ENCODE assay signal across 12 cellular contexts in genomic region chr3:48426401-48426909, GRCh38. TPM values are rescaled to one million over a fixed set of nuclear protein-coding genes. Genes with fewer than 3 reads are reported as not detected.
DNase-seq lines count a peak whose midpoint lies in the region; ATAC-seq and TF ChIP-seq lines count a peak whose summit lies in the region.
"Had no signal": no experiment of that assay in that cellular context is flagged by ENCODE, and none has a peak within 500 bp of the region (broad histone marks: within the 10 kb centered on the region; RNA-seq: fewer than 3 reads in every experiment).

No MANE protein-coding gene starts in this region.

- TF ChIP-seq CTCF in esophagus squamous epithelium (IDR thresholded peaks at IDR 0.05) (no peak), mesothelial cell of epicardium (IDR thresholded peaks at IDR 0.05; ENCODE audit: unreplicated experiment) (no peak)

- ATAC-seq in GM21447 (IDR thresholded peaks at IDR 0.05; ENCODE audit: unreplicated experiment) = no peak
- ATAC-seq: mucosa of descending colon had no signal

- H3K4me1 Mint-ChIP-seq in mesothelial cell of epicardium = peaks cover 52% of the 10 kb centered on the region

- intact Hi-C loops in esophagus squamous epithelium (cut with DNase I) = no loop called here

- H3K27ac Mint-ChIP-seq in mesothelial cell of epicardium = peak overlapping the region; percentile 62
- H3K27ac Mint-ChIP-seq: activated naive CD4-positive, alpha-beta T cell treated with anti-CD3 and anti-CD28 coated beads, Interleukin-2, amount 50 U/mL, for 24 hours had no signal

- DNase-seq in SK-MEL-5 (ENCODE audit: low read depth, low spot score) = peak; percentile 62
- no peak for DNase-seq in esophagus squamous epithelium (lab: John Stamatoyannopoulos, UW)
- DNase-seq in mesothelial cell of epicardium (ENCODE audit: low spot score in 2 of 2, unreplicated experiment in 2 of 2) = no peak
- no peak for DNase-seq in stimulated activated CD4-positive, alpha-beta T cell treated with anti-CD3 and anti-CD28 coated beads, Interleukin-4, amount 100 ng/mL, for 4 hours
- no peak for DNase-seq in NCI-H2171 treated with DMSO at 0.1 percent for 48 hours (lab: John Stamatoyannopoulos, UW)
- DNase-seq in erythroblast (lab: John Stamatoyannopoulos, UW) = no peak
- DNase-seq: activated CD4-positive, alpha-beta T cell treated with anti-CD3 and anti-CD28 coated beads for 48 hours; NCI-H187 treated with DMSO at 0.1 percent for 48 hours had no signal

- no peaks in the 10 kb centered on the region for H3K27me3 ChIP-seq in esophagus squamous epithelium
- H3K27me3 ChIP-seq in stomach smooth muscle (ENCODE audit: control insufficient read depth in 1 of 2, insufficient read depth in 2 of 2, low read length in 2 of 2) = no peaks in the 10 kb centered on the region

- peak overlapping the region; percentile 83 to 98 (median 96) for H3K27ac ChIP-seq in esophagus squamous epithelium
- H3K27ac ChIP-seq in stomach smooth muscle (ENCODE audit: low read length) = peak overlapping the region; percentile 92

- no peaks in the 10 kb centered on the region for H3K9me3 Mint-ChIP-seq in mesothelial cell of epicardium
- H3K9me3 Mint-ChIP-seq: activated naive CD4-positive, alpha-beta T cell treated with anti-CD3 and anti-CD28 coated beads, Interleukin-2, amount 50 U/mL, for 24 hours had no signal

- peak overlapping the region; percentile 67 to 90 (median 82) for H3K4me3 ChIP-seq in esophagus squamous epithelium
- peak overlapping the region; percentile 34 to 76 for H3K4me3 ChIP-seq in stomach smooth muscle (ENCODE audit: low read length in 2 of 2)
- H3K4me3 ChIP-seq: mucosa of descending colon had no signal

- H3K36me3 ChIP-seq in esophagus squamous epithelium (peaks cover 8 to 39% (median 13%) of the 10 kb centered on the region in 3 donors), stomach smooth muscle (ENCODE audit: control insufficient read depth in 2 of 2, insufficient read depth in 2 of 2, low read length in 2 of 2) (peaks cover 2% of the 10 kb centered on the region in 2 donors)

- WGBS in esophagus squamous epithelium, 2 donors = 9% methylated on average over 7 of the region's 11 CpGs; no CpG with 5 or more reads in 1 of the 2 donors

- in situ Hi-C loops in SK-MEL-5 (cut with HindIII; ENCODE audit: low pct_unique_long_range_greater_than_20kb, low sequenced_read_pairs) = no loop called here

- H3K4me1 ChIP-seq in esophagus squamous epithelium (peaks cover 58 to 93% (median 67%) of the 10 kb centered on the region in 3 donors), stomach smooth muscle (ENCODE audit: control insufficient read depth, insufficient read depth, low read length) (peaks cover 73% of the 10 kb centered on the region)

- H3K9me3 ChIP-seq in esophagus squamous epithelium (no peaks in the 10 kb centered on the region), stomach smooth muscle (ENCODE audit: control insufficient read depth in 2 of 2, low read length in 2 of 2) (no peaks in the 10 kb centered on the region)
- H3K9me3 ChIP-seq: mucosa of descending colon had no signal

- H3K9ac ChIP-seq in stomach smooth muscle (ENCODE audit: low read length in 2 of 2) = peak overlapping the region; percentile 55 to 76

- TF ChIP-seq POLR2A in esophagus squamous epithelium (IDR thresholded peaks at IDR 0.05) (no peak), erythroblast (IDR thresholded peaks at IDR 0.05; ENCODE audit: low read length) (no peak)

- H3K4me3 Mint-ChIP-seq in mesothelial cell of epicardium = no peak overlapping the region
- H3K4me3 Mint-ChIP-seq: activated naive CD4-positive, alpha-beta T cell treated with anti-CD3 and anti-CD28 coated beads, Interleukin-2, amount 50 U/mL, for 24 hours had no signal

- no peaks in the 10 kb centered on the region for H3K27me3 Mint-ChIP-seq in mesothelial cell of epicardium (ENCODE audit: low read depth)
- H3K27me3 Mint-ChIP-seq: activated naive CD4-positive, alpha-beta T cell treated with anti-CD3 and anti-CD28 coated beads, Interleukin-2, amount 50 U/mL, for 24 hours had no signal

- peaks cover 2% of the 10 kb centered on the region for H3K36me3 Mint-ChIP-seq in mesothelial cell of epicardium
- H3K36me3 Mint-ChIP-seq: activated naive CD4-positive, alpha-beta T cell treated with anti-CD3 and anti-CD28 coated beads, Interleukin-2, amount 50 U/mL, for 24 hours had no signal

RNA-seq across cellular contexts. Expression of gene PLXNB1, which starts 3.4 kb away (rescaled TPM):
- 4.9 and 7.4 TPM in 2 replicates for total RNA-seq in SK-MEL-5 (2014; rRNA removed; shearing (Covaris generic))
- 8.5 and 20.2 TPM in 2 replicates for polyA plus RNA-seq in SK-MEL-5 (2015; cell fraction: cytosol; rRNA removed)
- polyA plus RNA-seq in SK-MEL-5 (2015; cell fraction: nucleus; rRNA removed) = 105 and 138 TPM in 2 replicates
- 100 to 1,000 TPM in 3 of 4 donors, 10 to 100 TPM in 1; 57.7 to 215 (median 128) TPM for total RNA-seq in esophagus squamous epithelium
- 203 to 214 TPM (median 211 TPM) in 3 replicates for total RNA-seq in mesothelial cell of epicardium

RNA-seq across cellular contexts. Expression of gene CCDC51, which starts 13.5 kb away (rescaled TPM):
- total RNA-seq in SK-MEL-5 (2014; rRNA removed; shearing (Covaris generic)) = 41.6 and 43.8 TPM in 2 replicates
- 43.9 and 45.9 TPM in 2 replicates for polyA plus RNA-seq in SK-MEL-5 (2015; cell fraction: cytosol; rRNA removed)
- 14.8 and 17.1 TPM in 2 replicates for polyA plus RNA-seq in SK-MEL-5 (2015; cell fraction: nucleus; rRNA removed)
- total RNA-seq in esophagus squamous epithelium (10 to 100 TPM; 15.1 to 31.3 (median 18.2) TPM), mesothelial cell of epicardium (10.7 to 12.3 TPM (median 11.5 TPM) in 3 replicates)

RNA-seq across cellular contexts. Expression of gene TMA7, which starts 13.6 kb away (rescaled TPM):
- total RNA-seq in SK-MEL-5 (2014; rRNA removed; shearing (Covaris generic)) = 412 and 439 TPM in 2 replicates
- polyA plus RNA-seq in SK-MEL-5 (2015; cell fraction: cytosol; rRNA removed) = 246 and 431 TPM in 2 replicates
- polyA plus RNA-seq in SK-MEL-5 (2015; cell fraction: nucleus; rRNA removed) = 46.9 and 68.6 TPM in 2 replicates
- total RNA-seq in esophagus squamous epithelium (100 to 1,000 TPM; 293 to 431 (median 357) TPM), mesothelial cell of epicardium (183 to 192 TPM (median 186 TPM) in 3 replicates)

RNA-seq across cellular contexts. Expression of gene ATRIP, which starts 20.1 kb away (rescaled TPM):
- 5.5 and 7.7 TPM in 2 replicates for total RNA-seq in SK-MEL-5 (2014; rRNA removed; shearing (Covaris generic))
- polyA plus RNA-seq in SK-MEL-5 (2015; cell fraction: cytosol; rRNA removed) = 9.6 and 10.4 TPM in 2 replicates
- 22.9 and 24.8 TPM in 2 replicates for polyA plus RNA-seq in SK-MEL-5 (2015; cell fraction: nucleus; rRNA removed)
- total RNA-seq in esophagus squamous epithelium (1 to 10 TPM; 4.8 to 8.9 (median 7.1) TPM), mesothelial cell of epicardium (11.6 to 12.0 TPM (median 11.6 TPM) in 3 replicates)

RNA-seq across cellular contexts. Expression of gene FBXW12, which starts 54.4 kb away (rescaled TPM):
- not detected in 2 replicates for total RNA-seq in SK-MEL-5 (2014; rRNA removed; shearing (Covaris generic))
- polyA plus RNA-seq in SK-MEL-5 (2015; cell fraction: cytosol; rRNA removed) = not detected in 2 replicates
- polyA plus RNA-seq in SK-MEL-5 (2015; cell fraction: nucleus; rRNA removed) = not detected in 2 replicates
- total RNA-seq in esophagus squamous epithelium = not detected
- 0.47 to 0.66 TPM (median 0.51 TPM) in 3 replicates for total RNA-seq in mesothelial cell of epicardium
- total RNA-seq: mucosa of descending colon had no signal
